In the genomic region with DNA sequence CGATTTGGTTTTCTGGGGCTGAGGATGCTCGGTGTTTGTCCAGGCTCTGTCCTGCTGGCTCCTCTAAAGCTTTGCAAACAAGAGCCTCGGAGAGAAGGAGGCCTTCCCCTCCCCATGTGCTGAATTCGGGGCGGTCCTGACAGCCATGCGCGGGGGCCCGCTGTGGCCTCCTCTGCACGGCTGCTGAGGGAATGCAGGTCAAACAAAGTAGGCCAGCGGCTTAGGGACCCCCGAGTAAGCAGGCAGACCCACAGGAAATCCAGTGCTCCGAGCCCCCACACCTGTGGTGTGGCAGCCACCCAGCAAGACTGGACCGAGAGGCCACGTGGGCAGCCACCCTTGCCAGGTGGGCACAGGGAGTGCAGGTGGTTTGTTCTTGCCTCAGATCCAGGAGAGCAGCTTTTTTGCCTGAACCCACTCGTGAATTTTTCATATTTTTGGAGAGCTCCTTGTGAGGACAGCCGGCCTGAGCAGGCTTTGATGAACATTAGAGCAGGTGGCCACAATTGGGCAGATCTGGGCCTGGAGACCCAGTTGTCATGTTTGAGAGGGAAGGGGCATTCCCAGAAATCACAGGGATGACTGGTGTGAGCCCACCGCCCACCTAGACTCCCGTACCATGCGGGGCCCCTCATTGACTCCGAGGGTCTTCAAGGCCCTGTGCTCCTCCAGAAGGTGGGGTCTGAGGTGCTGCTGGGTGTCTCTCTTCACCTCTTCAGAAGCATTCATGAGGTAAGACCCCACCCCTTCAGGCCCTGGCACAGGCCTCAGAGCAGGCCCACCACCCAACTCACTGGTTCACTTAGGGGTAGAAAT, we compare ENCODE assay signal across 1 cellular context.
TF ChIP-seq lines count a peak whose summit lies in the region.

No MANE protein-coding gene starts in this region.

TF ChIP-seq in K562, 482 proteins besides CTCF, POLR2A, EP300 and RAD21 (continued from another document):
- TF ChIP-seq PHF21A (IDR thresholded peaks at IDR 0.05; ENCODE audit: borderline replicate concordance, low read depth) (no peak), ZFX (CRISPR knock-in tag; IDR thresholded peaks at IDR 0.05) (0 out of 2 replicates have a peak, but pooled peaks have one; percentile 13), IRF2 (CRISPR knock-in tag; IDR thresholded peaks at IDR 0.05) (no peak), RFX1 (IDR thresholded peaks at IDR 0.05) (no peak), ZNF3 (CRISPR knock-in tag; IDR thresholded peaks at IDR 0.05) (no peak), MXI1 (IDR thresholded peaks at IDR 0.05; ENCODE audit: low read depth, low read length) (no peak)
